In the genomic region with DNA sequence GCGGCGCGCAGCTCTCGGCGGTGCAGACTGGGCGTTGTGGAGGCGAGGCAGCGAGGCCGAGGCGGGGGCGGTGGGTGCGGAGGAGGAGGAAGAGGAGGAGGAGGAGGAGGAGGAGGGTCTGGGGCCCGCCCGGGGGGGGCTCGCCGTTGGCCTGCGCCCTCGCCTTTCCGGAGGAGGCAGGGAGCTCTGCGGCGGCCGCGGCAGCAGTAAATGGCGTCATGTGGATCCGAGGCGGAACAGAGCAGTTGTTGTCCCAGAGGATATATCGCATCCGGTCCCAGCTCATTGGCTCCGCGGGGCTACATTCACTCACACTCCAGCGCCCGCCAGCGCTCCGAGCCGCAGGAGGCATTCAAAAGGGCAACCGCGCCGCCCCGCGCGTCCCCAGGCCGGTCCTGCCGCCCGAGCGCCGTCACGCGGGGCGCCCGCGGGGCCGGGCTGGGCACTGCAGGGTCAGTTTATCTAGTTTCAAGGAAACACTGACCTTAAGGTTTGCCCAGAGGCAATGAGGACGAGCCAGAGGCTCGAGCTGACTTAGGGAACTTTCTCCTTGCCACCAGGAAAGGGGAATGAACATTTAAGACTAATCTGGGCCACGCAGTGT, we compare ENCODE assay signal across 1 cellular context.
TF ChIP-seq lines count a peak whose summit lies in the region.

A gene with protein sequence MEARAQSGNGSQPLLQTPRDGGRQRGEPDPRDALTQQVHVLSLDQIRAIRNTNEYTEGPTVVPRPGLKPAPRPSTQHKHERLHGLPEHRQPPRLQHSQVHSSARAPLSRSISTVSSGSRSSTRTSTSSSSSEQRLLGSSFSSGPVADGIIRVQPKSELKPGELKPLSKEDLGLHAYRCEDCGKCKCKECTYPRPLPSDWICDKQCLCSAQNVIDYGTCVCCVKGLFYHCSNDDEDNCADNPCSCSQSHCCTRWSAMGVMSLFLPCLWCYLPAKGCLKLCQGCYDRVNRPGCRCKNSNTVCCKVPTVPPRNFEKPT (minus strand): TSS at position 29 of the 604 bp plus-strand sequence. CDS start 3,421 bp downstream, outside the sequence.

TF ChIP-seq in HepG2, 621 proteins besides CTCF, POLR2A, EP300 and RAD21 (continued from another document and continues in another):
- TF ChIP-seq, protein P1, sequence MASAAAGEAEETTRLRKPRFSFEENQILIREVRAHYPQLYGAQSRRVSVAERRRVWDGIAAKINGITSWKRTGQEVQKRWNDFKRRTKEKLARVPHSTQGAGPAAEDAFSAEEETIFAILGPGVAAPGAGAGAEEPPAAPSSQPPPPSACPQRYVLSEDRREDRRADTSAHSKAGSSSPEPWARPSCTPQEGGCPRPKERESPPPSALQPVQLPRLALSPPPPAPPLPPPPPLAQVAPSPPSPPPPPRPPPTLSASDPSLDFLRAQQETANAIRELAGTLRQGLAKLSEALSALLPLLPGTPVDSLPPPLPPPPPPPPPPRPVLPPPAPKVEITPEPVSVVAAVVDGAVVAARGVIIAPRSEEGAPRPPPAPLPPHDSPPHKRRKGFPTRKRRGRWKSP (CRISPR knock-in tag; IDR thresholded peaks at IDR 0.05), result peak; percentile 96
- TF ChIP-seq, protein P2, sequence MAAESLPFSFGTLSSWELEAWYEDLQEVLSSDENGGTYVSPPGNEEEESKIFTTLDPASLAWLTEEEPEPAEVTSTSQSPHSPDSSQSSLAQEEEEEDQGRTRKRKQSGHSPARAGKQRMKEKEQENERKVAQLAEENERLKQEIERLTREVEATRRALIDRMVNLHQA (CRISPR knock-in tag; IDR thresholded peaks at IDR 0.05), result no peak
- TF ChIP-seq, protein P3, sequence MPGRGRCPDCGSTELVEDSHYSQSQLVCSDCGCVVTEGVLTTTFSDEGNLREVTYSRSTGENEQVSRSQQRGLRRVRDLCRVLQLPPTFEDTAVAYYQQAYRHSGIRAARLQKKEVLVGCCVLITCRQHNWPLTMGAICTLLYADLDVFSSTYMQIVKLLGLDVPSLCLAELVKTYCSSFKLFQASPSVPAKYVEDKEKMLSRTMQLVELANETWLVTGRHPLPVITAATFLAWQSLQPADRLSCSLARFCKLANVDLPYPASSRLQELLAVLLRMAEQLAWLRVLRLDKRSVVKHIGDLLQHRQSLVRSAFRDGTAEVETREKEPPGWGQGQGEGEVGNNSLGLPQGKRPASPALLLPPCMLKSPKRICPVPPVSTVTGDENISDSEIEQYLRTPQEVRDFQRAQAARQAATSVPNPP (CRISPR knock-in tag; IDR thresholded peaks at IDR 0.05), result no peak
- TF ChIP-seq ZNF235 (CRISPR knock-in tag; IDR thresholded peaks at IDR 0.05; ENCODE audit: borderline replicate concordance) (no peak), TBX2 (CRISPR knock-in tag; IDR thresholded peaks at IDR 0.05; ENCODE audit: borderline replicate concordance) (no peak; the same call in 1 of the 2 replicates), ZNF619 (CRISPR knock-in tag; IDR thresholded peaks at IDR 0.05) (no peak), EEA1 (CRISPR knock-in tag; IDR thresholded peaks at IDR 0.05; ENCODE audit: borderline replicate concordance) (no peak), ZMYM3 (CRISPR knock-in tag; IDR thresholded peaks at IDR 0.05) (no peak; the same call in 1 of the 2 replicates), ZNF10 (CRISPR knock-in tag; IDR thresholded peaks at IDR 0.05; ENCODE audit: borderline replicate concordance, low read depth) (no peak), ZNF484 (CRISPR knock-in tag; IDR thresholded peaks at IDR 0.05; ENCODE audit: borderline replicate concordance, low read depth) (no peak), U2AF2 (IDR thresholded peaks at IDR 0.05; ENCODE audit: low read depth, low read length) (no peak), HNF4A (CRISPR knock-in tag; IDR thresholded peaks at IDR 0.05) (peak; percentile 6; the same call in 1 of the 2 replicates), CCDC6 (CRISPR knock-in tag; IDR thresholded peaks at IDR 0.05) (no peak), ZNF326 (CRISPR knock-in tag; IDR thresholded peaks at IDR 0.05; ENCODE audit: borderline replicate concordance) (no peak), SMAD1 (CRISPR knock-in tag; IDR thresholded peaks at IDR 0.05; ENCODE audit: borderline replicate concordance, low read depth) (no peak), ZNF891 (CRISPR knock-in tag; IDR thresholded peaks at IDR 0.05) (no peak), ZNF282 (IDR thresholded peaks at IDR 0.05; ENCODE audit: partially characterized antibody) (no peak), FOSL2 (CRISPR knock-in tag; IDR thresholded peaks at IDR 0.05) (peak; percentile 44), FOXC1 (CRISPR knock-in tag; IDR thresholded peaks at IDR 0.05; ENCODE audit: borderline replicate concordance) (no peak), MTF2 (CRISPR knock-in tag; IDR thresholded peaks at IDR 0.05; ENCODE audit: borderline replicate concordance) (no peak), ZNF841 (CRISPR knock-in tag; IDR thresholded peaks at IDR 0.05; ENCODE audit: borderline replicate concordance) (no peak), ZNF205 (CRISPR knock-in tag; IDR thresholded peaks at IDR 0.05) (0 out of 2 replicates have a peak, but pooled peaks have one; percentile 20), CAMTA2 (CRISPR knock-in tag; IDR thresholded peaks at IDR 0.05; ENCODE audit: borderline replicate concordance) (no peak), ONECUT2 (CRISPR knock-in tag; IDR thresholded peaks at IDR 0.05) (no peak), NFYB (CRISPR knock-in tag; IDR thresholded peaks at IDR 0.05) (peak; percentile 60), ZNF180 (CRISPR knock-in tag; IDR thresholded peaks at IDR 0.05; ENCODE audit: borderline replicate concordance, low read depth) (no peak), MTA3 (CRISPR knock-in tag; IDR thresholded peaks at IDR 0.05) (no peak), ZNF83 (CRISPR knock-in tag; IDR thresholded peaks at IDR 0.05; ENCODE audit: borderline replicate concordance) (no peak), ZNF552 (CRISPR knock-in tag; IDR thresholded peaks at IDR 0.05; ENCODE audit: borderline replicate concordance) (no peak), ZNF136 (CRISPR knock-in tag; IDR thresholded peaks at IDR 0.05; ENCODE audit: low read depth) (no peak), MIER3 (CRISPR knock-in tag; IDR thresholded peaks at IDR 0.05; ENCODE audit: borderline replicate concordance) (peak; percentile 13; the same call in 1 of the 2 replicates), ZNF790 (CRISPR knock-in tag; IDR thresholded peaks at IDR 0.05; ENCODE audit: borderline replicate concordance) (peak; percentile 59; the same call in 1 of the 2 replicates), DNMT1 (CRISPR knock-in tag; IDR thresholded peaks at IDR 0.05) (no peak), KMT2B (CRISPR knock-in tag; IDR thresholded peaks at IDR 0.05) (peak; percentile 67), RARG (CRISPR knock-in tag; IDR thresholded peaks at IDR 0.05; ENCODE audit: low read depth) (no peak), DMAP1 (CRISPR knock-in tag; IDR thresholded peaks at IDR 0.05) (no peak; the same call in 1 of the 2 replicates), MAFG (CRISPR knock-in tag; IDR thresholded peaks at IDR 0.05) (no peak), HNRNPLL (IDR thresholded peaks at IDR 0.05; ENCODE audit: low read depth, low read length, poor library complexity, severe bottlenecking) (peak; percentile 85), HMG20B (CRISPR knock-in tag; conservative IDR thresholded peaks at IDR 0.05) (no peak), YY1 (IDR thresholded peaks at IDR 0.05; ENCODE audit: insufficient read depth, insufficient replicate concordance, low read depth, low read length) (peak; percentile 89)
- TF ChIP-seq, protein P4, sequence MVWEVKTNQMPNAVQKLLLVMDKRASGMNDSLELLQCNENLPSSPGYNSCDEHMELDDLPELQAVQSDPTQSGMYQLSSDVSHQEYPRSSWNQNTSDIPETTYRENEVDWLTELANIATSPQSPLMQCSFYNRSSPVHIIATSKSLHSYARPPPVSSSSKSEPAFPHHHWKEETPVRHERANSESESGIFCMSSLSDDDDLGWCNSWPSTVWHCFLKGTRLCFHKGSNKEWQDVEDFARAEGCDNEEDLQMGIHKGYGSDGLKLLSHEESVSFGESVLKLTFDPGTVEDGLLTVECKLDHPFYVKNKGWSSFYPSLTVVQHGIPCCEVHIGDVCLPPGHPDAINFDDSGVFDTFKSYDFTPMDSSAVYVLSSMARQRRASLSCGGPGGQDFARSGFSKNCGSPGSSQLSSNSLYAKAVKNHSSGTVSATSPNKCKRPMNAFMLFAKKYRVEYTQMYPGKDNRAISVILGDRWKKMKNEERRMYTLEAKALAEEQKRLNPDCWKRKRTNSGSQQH (CRISPR knock-in tag; IDR thresholded peaks at IDR 0.05; ENCODE audit: low read depth), result peak; percentile 52; the same call in 1 of the 2 replicates
- TF ChIP-seq, protein P5, sequence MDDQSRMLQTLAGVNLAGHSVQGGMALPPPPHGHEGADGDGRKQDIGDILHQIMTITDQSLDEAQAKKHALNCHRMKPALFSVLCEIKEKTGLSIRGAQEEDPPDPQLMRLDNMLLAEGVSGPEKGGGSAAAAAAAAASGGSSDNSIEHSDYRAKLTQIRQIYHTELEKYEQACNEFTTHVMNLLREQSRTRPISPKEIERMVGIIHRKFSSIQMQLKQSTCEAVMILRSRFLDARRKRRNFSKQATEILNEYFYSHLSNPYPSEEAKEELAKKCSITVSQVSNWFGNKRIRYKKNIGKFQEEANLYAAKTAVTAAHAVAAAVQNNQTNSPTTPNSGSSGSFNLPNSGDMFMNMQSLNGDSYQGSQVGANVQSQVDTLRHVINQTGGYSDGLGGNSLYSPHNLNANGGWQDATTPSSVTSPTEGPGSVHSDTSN (CRISPR knock-in tag; IDR thresholded peaks at IDR 0.05; ENCODE audit: borderline replicate concordance), result no peak
- TF ChIP-seq, protein P6, sequence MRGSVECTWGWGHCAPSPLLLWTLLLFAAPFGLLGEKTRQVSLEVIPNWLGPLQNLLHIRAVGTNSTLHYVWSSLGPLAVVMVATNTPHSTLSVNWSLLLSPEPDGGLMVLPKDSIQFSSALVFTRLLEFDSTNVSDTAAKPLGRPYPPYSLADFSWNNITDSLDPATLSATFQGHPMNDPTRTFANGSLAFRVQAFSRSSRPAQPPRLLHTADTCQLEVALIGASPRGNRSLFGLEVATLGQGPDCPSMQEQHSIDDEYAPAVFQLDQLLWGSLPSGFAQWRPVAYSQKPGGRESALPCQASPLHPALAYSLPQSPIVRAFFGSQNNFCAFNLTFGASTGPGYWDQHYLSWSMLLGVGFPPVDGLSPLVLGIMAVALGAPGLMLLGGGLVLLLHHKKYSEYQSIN (CRISPR knock-in tag; IDR thresholded peaks at IDR 0.05; ENCODE audit: borderline replicate concordance), result no peak
- TF ChIP-seq, protein P7, sequence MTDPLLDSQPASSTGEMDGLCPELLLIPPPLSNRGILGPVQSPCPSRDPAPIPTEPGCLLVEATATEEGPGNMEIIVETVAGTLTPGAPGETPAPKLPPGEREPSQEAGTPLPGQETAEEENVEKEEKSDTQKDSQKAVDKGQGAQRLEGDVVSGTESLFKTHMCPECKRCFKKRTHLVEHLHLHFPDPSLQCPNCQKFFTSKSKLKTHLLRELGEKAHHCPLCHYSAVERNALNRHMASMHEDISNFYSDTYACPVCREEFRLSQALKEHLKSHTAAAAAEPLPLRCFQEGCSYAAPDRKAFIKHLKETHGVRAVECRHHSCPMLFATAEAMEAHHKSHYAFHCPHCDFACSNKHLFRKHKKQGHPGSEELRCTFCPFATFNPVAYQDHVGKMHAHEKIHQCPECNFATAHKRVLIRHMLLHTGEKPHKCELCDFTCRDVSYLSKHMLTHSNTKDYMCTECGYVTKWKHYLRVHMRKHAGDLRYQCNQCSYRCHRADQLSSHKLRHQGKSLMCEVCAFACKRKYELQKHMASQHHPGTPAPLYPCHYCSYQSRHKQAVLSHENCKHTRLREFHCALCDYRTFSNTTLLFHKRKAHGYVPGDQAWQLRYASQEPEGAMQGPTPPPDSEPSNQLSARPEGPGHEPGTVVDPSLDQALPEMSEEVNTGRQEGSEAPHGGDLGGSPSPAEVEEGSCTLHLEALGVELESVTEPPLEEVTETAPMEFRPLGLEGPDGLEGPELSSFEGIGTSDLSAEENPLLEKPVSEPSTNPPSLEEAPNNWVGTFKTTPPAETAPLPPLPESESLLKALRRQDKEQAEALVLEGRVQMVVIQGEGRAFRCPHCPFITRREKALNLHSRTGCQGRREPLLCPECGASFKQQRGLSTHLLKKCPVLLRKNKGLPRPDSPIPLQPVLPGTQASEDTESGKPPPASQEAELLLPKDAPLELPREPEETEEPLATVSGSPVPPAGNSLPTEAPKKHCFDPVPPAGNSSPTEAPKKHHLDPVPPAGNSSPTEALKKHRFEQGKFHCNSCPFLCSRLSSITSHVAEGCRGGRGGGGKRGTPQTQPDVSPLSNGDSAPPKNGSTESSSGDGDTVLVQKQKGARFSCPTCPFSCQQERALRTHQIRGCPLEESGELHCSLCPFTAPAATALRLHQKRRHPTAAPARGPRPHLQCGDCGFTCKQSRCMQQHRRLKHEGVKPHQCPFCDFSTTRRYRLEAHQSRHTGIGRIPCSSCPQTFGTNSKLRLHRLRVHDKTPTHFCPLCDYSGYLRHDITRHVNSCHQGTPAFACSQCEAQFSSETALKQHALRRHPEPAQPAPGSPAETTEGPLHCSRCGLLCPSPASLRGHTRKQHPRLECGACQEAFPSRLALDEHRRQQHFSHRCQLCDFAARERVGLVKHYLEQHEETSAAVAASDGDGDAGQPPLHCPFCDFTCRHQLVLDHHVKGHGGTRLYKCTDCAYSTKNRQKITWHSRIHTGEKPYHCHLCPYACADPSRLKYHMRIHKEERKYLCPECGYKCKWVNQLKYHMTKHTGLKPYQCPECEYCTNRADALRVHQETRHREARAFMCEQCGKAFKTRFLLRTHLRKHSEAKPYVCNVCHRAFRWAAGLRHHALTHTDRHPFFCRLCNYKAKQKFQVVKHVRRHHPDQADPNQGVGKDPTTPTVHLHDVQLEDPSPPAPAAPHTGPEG (CRISPR knock-in tag; IDR thresholded peaks at IDR 0.05), result peak; percentile 78; the same call in 1 of the 2 replicates
- TF ChIP-seq, protein P8, sequence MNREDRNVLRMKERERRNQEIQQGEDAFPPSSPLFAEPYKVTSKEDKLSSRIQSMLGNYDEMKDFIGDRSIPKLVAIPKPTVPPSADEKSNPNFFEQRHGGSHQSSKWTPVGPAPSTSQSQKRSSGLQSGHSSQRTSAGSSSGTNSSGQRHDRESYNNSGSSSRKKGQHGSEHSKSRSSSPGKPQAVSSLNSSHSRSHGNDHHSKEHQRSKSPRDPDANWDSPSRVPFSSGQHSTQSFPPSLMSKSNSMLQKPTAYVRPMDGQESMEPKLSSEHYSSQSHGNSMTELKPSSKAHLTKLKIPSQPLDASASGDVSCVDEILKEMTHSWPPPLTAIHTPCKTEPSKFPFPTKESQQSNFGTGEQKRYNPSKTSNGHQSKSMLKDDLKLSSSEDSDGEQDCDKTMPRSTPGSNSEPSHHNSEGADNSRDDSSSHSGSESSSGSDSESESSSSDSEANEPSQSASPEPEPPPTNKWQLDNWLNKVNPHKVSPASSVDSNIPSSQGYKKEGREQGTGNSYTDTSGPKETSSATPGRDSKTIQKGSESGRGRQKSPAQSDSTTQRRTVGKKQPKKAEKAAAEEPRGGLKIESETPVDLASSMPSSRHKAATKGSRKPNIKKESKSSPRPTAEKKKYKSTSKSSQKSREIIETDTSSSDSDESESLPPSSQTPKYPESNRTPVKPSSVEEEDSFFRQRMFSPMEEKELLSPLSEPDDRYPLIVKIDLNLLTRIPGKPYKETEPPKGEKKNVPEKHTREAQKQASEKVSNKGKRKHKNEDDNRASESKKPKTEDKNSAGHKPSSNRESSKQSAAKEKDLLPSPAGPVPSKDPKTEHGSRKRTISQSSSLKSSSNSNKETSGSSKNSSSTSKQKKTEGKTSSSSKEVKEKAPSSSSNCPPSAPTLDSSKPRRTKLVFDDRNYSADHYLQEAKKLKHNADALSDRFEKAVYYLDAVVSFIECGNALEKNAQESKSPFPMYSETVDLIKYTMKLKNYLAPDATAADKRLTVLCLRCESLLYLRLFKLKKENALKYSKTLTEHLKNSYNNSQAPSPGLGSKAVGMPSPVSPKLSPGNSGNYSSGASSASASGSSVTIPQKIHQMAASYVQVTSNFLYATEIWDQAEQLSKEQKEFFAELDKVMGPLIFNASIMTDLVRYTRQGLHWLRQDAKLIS (CRISPR knock-in tag; IDR thresholded peaks at IDR 0.05), result no peak
